In genomic region chr7:40804477-40805215, GRCh38 we compare ENCODE assay signal across 31 cellular contexts.
DNase-seq lines count a peak whose midpoint lies in the region; ATAC-seq and TF ChIP-seq lines count a peak whose summit lies in the region.
"Had no signal": no experiment of that assay in that cellular context is flagged by ENCODE, and none has a peak within 500 bp of the region (broad histone marks: within the 10 kb centered on the region; RNA-seq: fewer than 3 reads in every experiment).

No MANE protein-coding gene starts in this region.

- no peaks in the 10 kb centered on the region for H3K27me3 Mint-ChIP-seq in GM23338 (ENCODE audit: insufficient read depth, low read depth, poor library complexity)
- H3K27me3 Mint-ChIP-seq: activated CD4-positive, alpha-beta T cell treated with anti-CD3 and anti-CD28 coated beads for 36 hours; activated CD8-positive, alpha-beta T cell treated with anti-CD3 and anti-CD28 coated beads for 36 hours; naive B cell had no signal

- H3K36me3 Mint-ChIP-seq in GM23338 (ENCODE audit: low read depth) = no peaks in the 10 kb centered on the region
- H3K36me3 Mint-ChIP-seq: CD14-positive monocyte, naive B cell had no signal

- H3K4me1 Mint-ChIP-seq in GM23338 = peaks cover 2% of the 10 kb centered on the region; the same call in 2 of the 3 replicates
- H3K4me1 Mint-ChIP-seq: activated CD4-positive, alpha-beta T cell treated with anti-CD3 and anti-CD28 coated beads for 36 hours had no signal

- H3K4me1 ChIP-seq in tibial artery = peaks cover 0 to 65% (median 27%) of the 10 kb centered on the region in 4 donors
- peaks cover under 1% of the 10 kb centered on the region; the same call in 1 of the 2 replicates for H3K4me1 ChIP-seq in GM23338 (ENCODE audit: insufficient read depth)
- H3K4me1 ChIP-seq: breast epithelium, Caco-2, foreskin keratinocyte, thyroid gland had no signal

- intact Hi-C loops in tibial artery (cut with DNase I; ENCODE audit: low total_unique reads) = no loop called here

- H3K36me3 ChIP-seq in tibial artery (no peaks in the 10 kb centered on the region), GM23338 (ENCODE audit: insufficient read depth) (no peaks in the 10 kb centered on the region)
- H3K36me3 ChIP-seq: breast epithelium, heart left ventricle, sigmoid colon, thyroid gland had no signal

- H3K4me3 Mint-ChIP-seq in GM23338 = no peak overlapping the region
- H3K4me3 Mint-ChIP-seq: activated CD4-positive, alpha-beta T cell treated with anti-CD3 and anti-CD28 coated beads for 36 hours; activated CD8-positive, alpha-beta T cell treated with anti-CD3 and anti-CD28 coated beads for 36 hours; activated naive CD4-positive, alpha-beta T cell treated with anti-CD3 and anti-CD28 coated beads for 36 hours; CD14-positive monocyte; naive B cell had no signal

- H3K27ac ChIP-seq in tibial artery (peak overlapping the region; percentile 19 to 59), GM23338 (ENCODE audit: low read depth) (no peak overlapping the region)
- H3K27ac ChIP-seq: breast epithelium, epithelial cell of prostate, foreskin keratinocyte, heart left ventricle, sigmoid colon, thyroid gland, VCaP had no signal

- H4K20me1 ChIP-seq in GM23338 (replicated peaks; ENCODE audit: insufficient read depth) = no peaks in the 10 kb centered on the region

- ATAC-seq in SK-N-SH treated with all-trans-retinoic acid at 6 μM for 48 hours (peak; percentile 11), GM21515 (IDR thresholded peaks at IDR 0.05; ENCODE audit: unreplicated experiment) (no peak), GM23338 (no peak)
- ATAC-seq: activated CD4-positive, alpha-beta T cell treated with anti-CD3 and anti-CD28 coated beads for 36 hours; activated CD8-positive, alpha-beta T cell treated with anti-CD3 and anti-CD28 coated beads for 36 hours; foreskin keratinocyte; heart left ventricle had no signal

- no peak overlapping the region for H3K27ac Mint-ChIP-seq in GM23338
- H3K27ac Mint-ChIP-seq: activated CD4-positive, alpha-beta T cell treated with anti-CD3 and anti-CD28 coated beads for 36 hours; activated CD8-positive, alpha-beta T cell treated with anti-CD3 and anti-CD28 coated beads for 36 hours; activated naive CD4-positive, alpha-beta T cell treated with anti-CD3 and anti-CD28 coated beads for 36 hours; CD14-positive monocyte had no signal

- H3K9me3 ChIP-seq in tibial artery = no peaks in the 10 kb centered on the region
- H3K9me3 ChIP-seq: breast epithelium, Caco-2, heart left ventricle, sigmoid colon, thyroid gland had no signal

- H3K9me2 ChIP-seq in GM23338 (ENCODE audit: insufficient read depth) = no peaks in the 10 kb centered on the region

- H3K79me2 ChIP-seq in GM23338 (replicated peaks; ENCODE audit: insufficient read depth) = no peaks in the 10 kb centered on the region

- no peaks in the 10 kb centered on the region for H3K27me3 ChIP-seq in tibial artery
- no peaks in the 10 kb centered on the region for H3K27me3 ChIP-seq in GM23338 (ENCODE audit: insufficient read depth)
- H3K27me3 ChIP-seq: breast epithelium, foreskin keratinocyte, heart left ventricle, sigmoid colon, thyroid gland had no signal

- no peak overlapping the region for H3K4me2 ChIP-seq in GM23338

- H3F3A ChIP-seq in GM23338 (replicated peaks; ENCODE audit: low read depth) = no peaks in the 10 kb centered on the region

- H3K4me3 ChIP-seq in tibial artery (no peak overlapping the region), GM23338 (no peak overlapping the region)
- H3K4me3 ChIP-seq: breast epithelium, heart left ventricle, sigmoid colon, thyroid gland had no signal

- DNase-seq in GM03348 (ENCODE audit: low spot score) (peak; percentile 30), fibroblast of peridontal ligament (ENCODE audit: extremely low read depth) (peak; percentile 86), tibial artery (no peak), NCI-H128 (lab: John Stamatoyannopoulos, UW; ENCODE audit: unreplicated experiment) (no peak), GM23338 (ENCODE audit: low spot score) (no peak)
- DNase-seq: activated CD4-positive, alpha-beta T cell treated with anti-CD3 and anti-CD28 coated beads for 36 hours; activated CD8-positive, alpha-beta memory T cell treated with anti-CD3 and anti-CD28 coated beads, Interleukin-2, amount 50 U/mL, for 48 hours; activated CD8-positive, alpha-beta T cell treated with anti-CD3 and anti-CD28 coated beads for 36 hours; activated naive CD4-positive, alpha-beta T cell treated with anti-CD3 and anti-CD28 coated beads for 36 hours; Caco-2; DMS79; effector memory CD4-positive, alpha-beta T cell; foreskin keratinocyte; GDM1; heart left ventricle; kidney; naive B cell; NCI-H1436; NCI-H2081 treated with DMSO at 0.1 percent for 48 hours; SHP77; sigmoid colon; stimulated activated CD4-positive, alpha-beta T cell treated with anti-CD3 and anti-CD28 coated beads, Interleukin-4, amount 100 ng/mL, for 24 hours; SW 1271; T-helper 9 cell; thyroid gland had no signal

- no peak for TF ChIP-seq CTCF in tibial artery (IDR thresholded peaks at IDR 0.05)
- TF ChIP-seq CTCF in GM23338 (conservative IDR thresholded peaks at IDR 0.05; ENCODE audit: low read depth in 2 of 2) = no peak

- no peaks in the 10 kb centered on the region for H3K9me3 Mint-ChIP-seq in GM23338
- H3K9me3 Mint-ChIP-seq: activated CD8-positive, alpha-beta T cell treated with anti-CD3 and anti-CD28 coated beads for 36 hours; activated naive CD4-positive, alpha-beta T cell treated with anti-CD3 and anti-CD28 coated beads for 36 hours had no signal

- H2AFZ ChIP-seq in GM23338 = no peak overlapping the region

TF ChIP-seq in SK-N-SH treated with all-trans-retinoic acid at 6 μM for 48 hours, 23 proteins besides CTCF, POLR2A, EP300 and RAD21:
- TF ChIP-seq ZC3H10 (CRISPR knock-in tag; IDR thresholded peaks at IDR 0.05) (no peak), ISL1 (CRISPR knock-in tag; IDR thresholded peaks at IDR 0.05) (peak; percentile 59), SNAI2 (CRISPR knock-in tag; IDR thresholded peaks at IDR 0.05) (no peak), TCF4 (CRISPR knock-in tag; IDR thresholded peaks at IDR 0.05; ENCODE audit: borderline replicate concordance) (peak; percentile 84; the same call in 1 of the 2 replicates)

TF ChIP-seq in GM23338, 12 proteins besides CTCF, POLR2A, EP300 and RAD21 (continues in another document):
- TF ChIP-seq JUNB (IDR thresholded peaks at IDR 0.05; ENCODE audit: unreplicated experiment) (no peak), REST (IDR thresholded peaks at IDR 0.05; ENCODE audit: unreplicated experiment) (no peak), ZNF114 (CRISPR knock-in tag; IDR thresholded peaks at IDR 0.05) (no peak), STAT1 (IDR thresholded peaks at IDR 0.05; ENCODE audit: unreplicated experiment) (no peak), CREB1 (CRISPR knock-in tag; IDR thresholded peaks at IDR 0.05; ENCODE audit: low read depth) (no peak), ZNF331 (CRISPR knock-in tag; IDR thresholded peaks at IDR 0.05; ENCODE audit: low read depth) (no peak), EZH2phosphoT487 (IDR thresholded peaks at IDR 0.05; ENCODE audit: unreplicated experiment) (no peak), POLR2AphosphoS5 (IDR thresholded peaks at IDR 0.05; ENCODE audit: low read depth) (no peak)

Comparison
In these comparisons a context has a peak if more than half of its experiments do, and no peak if none do; other contexts are left out.
1. DNase-seq: peak in GM03348 (single experiment) and fibroblast of peridontal ligament (single experiment); none in tibial artery (0 of 2), NCI-H128 (single experiment) and GM23338 (single experiment).